In the genomic region with DNA sequence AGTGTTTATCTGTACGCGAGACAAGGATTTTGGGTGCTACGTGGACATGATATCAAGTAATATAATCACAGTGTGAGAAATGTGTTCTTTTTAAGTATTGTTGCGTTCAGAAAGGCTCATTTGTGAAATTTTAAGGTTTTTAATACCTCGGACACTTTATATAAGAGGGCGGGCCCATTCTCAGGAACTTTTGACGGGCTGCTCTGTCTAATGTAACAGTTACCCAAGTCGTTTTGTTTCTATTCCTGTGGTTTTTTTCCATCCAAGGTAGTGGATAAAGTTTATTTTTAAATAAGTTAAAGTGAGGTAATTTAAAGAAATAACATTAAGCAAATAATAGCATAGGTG, we compare ENCODE assay signal across 8 cellular contexts. TPM values are rescaled to one million over a fixed set of nuclear protein-coding genes. Genes with fewer than 3 reads are reported as not detected.
DNase-seq lines count a peak whose midpoint lies in the region; ATAC-seq and TF ChIP-seq lines count a peak whose summit lies in the region.

No MANE protein-coding gene starts in this region.

- H3K36me3 ChIP-seq in GM23338 (ENCODE audit: insufficient read depth): peaks cover 35% of the 10 kb centered on the region
- H3K36me3 ChIP-seq in skeletal muscle satellite cell (ENCODE audit: insufficient read depth, low read length): peaks cover 37% of the 10 kb centered on the region

- H3K9me2 ChIP-seq in GM23338 (ENCODE audit: insufficient read depth): no peaks in the 10 kb centered on the region

- H2AFZ ChIP-seq in GM23338: peak overlapping the region; percentile 28; the same call in 1 of the 2 replicates

- H3K4me3 ChIP-seq in GM23338: peak overlapping the region; percentile 90
- peak overlapping the region; percentile 88 for H3K4me3 ChIP-seq in skeletal muscle satellite cell (ENCODE audit: low read length)

- H3K79me2 ChIP-seq in GM23338 (replicated peaks; ENCODE audit: insufficient read depth): peaks cover 45% of the 10 kb centered on the region

- no peak for ATAC-seq in GM23338
- ATAC-seq in WTC11: no peak
- no peak for ATAC-seq in GM21723 (IDR thresholded peaks at IDR 0.05; ENCODE audit: unreplicated experiment)
- no peak for ATAC-seq in HG02938 (IDR thresholded peaks at IDR 0.05; ENCODE audit: unreplicated experiment)
- ATAC-seq in HG02571 (IDR thresholded peaks at IDR 0.05; ENCODE audit: unreplicated experiment): no peak

- TF ChIP-seq CTCF in GM23338 (conservative IDR thresholded peaks at IDR 0.05; ENCODE audit: low read depth in 2 of 2): 0 out of 4 replicates have a peak, but pooled peaks of 1 of the 2 experiments have one; percentile 8
- no peak for TF ChIP-seq CTCF in WTC11 (IDR thresholded peaks at IDR 0.05)
- TF ChIP-seq CTCF in glutamatergic neuron (IDR thresholded peaks at IDR 0.05; ENCODE audit: partially characterized antibody, unreplicated experiment): no peak

- H3K9me3 Mint-ChIP-seq in GM23338 (peaks cover 5% of the 10 kb centered on the region; the same call in 2 of the 3 replicates), WTC11 (peaks cover 5% of the 10 kb centered on the region; the same call in 1 of the 2 replicates), glutamatergic neuron (ENCODE audit: unreplicated experiment) (peaks cover 2% of the 10 kb centered on the region)

- peak overlapping the region; percentile 98 for H3K4me3 Mint-ChIP-seq in GM23338
- peak overlapping the region; percentile 96 for H3K4me3 Mint-ChIP-seq in WTC11
- H3K4me3 Mint-ChIP-seq in glutamatergic neuron (ENCODE audit: unreplicated experiment): peak overlapping the region; percentile 95

- H3K4me1 ChIP-seq in GM23338 (ENCODE audit: insufficient read depth): peaks cover 6% of the 10 kb centered on the region; the same call in 1 of the 2 replicates
- peaks cover 25% of the 10 kb centered on the region for H3K4me1 ChIP-seq in skeletal muscle satellite cell (ENCODE audit: control insufficient read depth, insufficient read depth, low read length)

- 0 out of 2 replicates have a peak, but pooled peaks cover 2% of the 10 kb centered on the region for H3F3A ChIP-seq in GM23338 (replicated peaks; ENCODE audit: low read depth)

- peak overlapping the region; percentile 99 for H3K9ac ChIP-seq in skeletal muscle satellite cell (ENCODE audit: low read depth, low read length)

- DNase-seq in GM23338 (ENCODE audit: low spot score) (no peak), WTC11 (ENCODE audit: low spot score) (no peak), glutamatergic neuron (no peak)
- no peak for DNase-seq in activated CD4-positive, CD25-positive, alpha-beta regulatory T cell (lab: John Stamatoyannopoulos, UW)

- H4K20me1 ChIP-seq in GM23338 (replicated peaks; ENCODE audit: insufficient read depth): peaks cover 10% of the 10 kb centered on the region; the same call in 1 of the 2 replicates

- H3K4me1 Mint-ChIP-seq in GM23338 (peaks cover 15% of the 10 kb centered on the region), WTC11 (peaks cover 17% of the 10 kb centered on the region), glutamatergic neuron (ENCODE audit: low read depth, unreplicated experiment) (peaks cover 9% of the 10 kb centered on the region)

- peak overlapping the region; percentile 93 for H3K4me2 ChIP-seq in GM23338
- peak overlapping the region; percentile 97 for H3K4me2 ChIP-seq in skeletal muscle satellite cell (ENCODE audit: low read length)

- POLR2A ChIA-PET in WTC11 (lab: Charles Lee): interaction anchor here (0.6 to 1.7 kb wide), 3 partner anchors 11 to 170 kb away, joined by 3 to 5 read pairs (median 3); no protein-coding TSS in a partner anchor

- peaks cover 6% of the 10 kb centered on the region for H3K27me3 Mint-ChIP-seq in GM23338 (ENCODE audit: insufficient read depth, low read depth, poor library complexity)
- H3K27me3 Mint-ChIP-seq in WTC11 (ENCODE audit: low read depth): peaks cover 20% of the 10 kb centered on the region
- no peaks in the 10 kb centered on the region for H3K27me3 Mint-ChIP-seq in glutamatergic neuron (ENCODE audit: unreplicated experiment)

- H3K9me3 ChIP-seq in skeletal muscle satellite cell (replicated peaks; ENCODE audit: low read length): no peaks in the 10 kb centered on the region

- no peaks in the 10 kb centered on the region for H3K27me3 ChIP-seq in GM23338 (ENCODE audit: insufficient read depth)
- H3K27me3 ChIP-seq in skeletal muscle satellite cell (ENCODE audit: control insufficient read depth, insufficient read depth, low read length): no peaks in the 10 kb centered on the region

- CTCF ChIA-PET in WTC11 (lab: Charles Lee): interaction anchor here (1.0 to 1.9 kb wide), 5 partner anchors 13 to 701 kb away, joined by 3 to 21 read pairs (median 4); partner anchors contain the start of gene REEP5

- H3K36me3 Mint-ChIP-seq in GM23338 (ENCODE audit: low read depth) (peaks cover 41% of the 10 kb centered on the region), WTC11 (peaks cover 33% of the 10 kb centered on the region), glutamatergic neuron (ENCODE audit: unreplicated experiment) (no peaks in the 10 kb centered on the region)

- H3K27ac Mint-ChIP-seq in GM23338 (peak overlapping the region; percentile 97), WTC11 (peak overlapping the region; percentile 96), glutamatergic neuron (ENCODE audit: unreplicated experiment) (peak overlapping the region; percentile 88)

- H3K27ac ChIP-seq in GM23338 (ENCODE audit: low read depth): peak overlapping the region; percentile 87

TF ChIP-seq in GM23338, 12 proteins besides CTCF, POLR2A, EP300 and RAD21 (continues in another document):
- TF ChIP-seq POLR2AphosphoS5 (IDR thresholded peaks at IDR 0.05; ENCODE audit: low read depth) (no peak), ZNF331 (CRISPR knock-in tag; IDR thresholded peaks at IDR 0.05; ENCODE audit: low read depth) (no peak), EZH2phosphoT487 (IDR thresholded peaks at IDR 0.05; ENCODE audit: unreplicated experiment) (no peak), CREB1 (CRISPR knock-in tag; IDR thresholded peaks at IDR 0.05; ENCODE audit: low read depth) (no peak), NANOG (IDR thresholded peaks at IDR 0.05; ENCODE audit: borderline replicate concordance) (no peak), JUNB (IDR thresholded peaks at IDR 0.05; ENCODE audit: unreplicated experiment) (no peak)

TF ChIP-seq in WTC11, 78 proteins besides CTCF, POLR2A, EP300 and RAD21:
- TF ChIP-seq ZNF396 (CRISPR knock-in tag; IDR thresholded peaks at IDR 0.05; ENCODE audit: borderline replicate concordance): no peak
- TF ChIP-seq NFATC4 (CRISPR knock-in tag; IDR thresholded peaks at IDR 0.05): no peak
- TF ChIP-seq GABPB1 (CRISPR knock-in tag; IDR thresholded peaks at IDR 0.05): no peak
- TF ChIP-seq, protein P1, sequence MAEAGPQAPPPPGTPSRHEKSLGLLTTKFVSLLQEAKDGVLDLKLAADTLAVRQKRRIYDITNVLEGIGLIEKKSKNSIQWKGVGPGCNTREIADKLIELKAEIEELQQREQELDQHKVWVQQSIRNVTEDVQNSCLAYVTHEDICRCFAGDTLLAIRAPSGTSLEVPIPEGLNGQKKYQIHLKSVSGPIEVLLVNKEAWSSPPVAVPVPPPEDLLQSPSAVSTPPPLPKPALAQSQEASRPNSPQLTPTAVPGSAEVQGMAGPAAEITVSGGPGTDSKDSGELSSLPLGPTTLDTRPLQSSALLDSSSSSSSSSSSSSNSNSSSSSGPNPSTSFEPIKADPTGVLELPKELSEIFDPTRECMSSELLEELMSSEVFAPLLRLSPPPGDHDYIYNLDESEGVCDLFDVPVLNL (CRISPR knock-in tag; IDR thresholded peaks at IDR 0.05; ENCODE audit: borderline replicate concordance, low read depth): no peak
- no peak for TF ChIP-seq CBFB (CRISPR knock-in tag; IDR thresholded peaks at IDR 0.05; ENCODE audit: low read depth)
- TF ChIP-seq, protein P2, sequence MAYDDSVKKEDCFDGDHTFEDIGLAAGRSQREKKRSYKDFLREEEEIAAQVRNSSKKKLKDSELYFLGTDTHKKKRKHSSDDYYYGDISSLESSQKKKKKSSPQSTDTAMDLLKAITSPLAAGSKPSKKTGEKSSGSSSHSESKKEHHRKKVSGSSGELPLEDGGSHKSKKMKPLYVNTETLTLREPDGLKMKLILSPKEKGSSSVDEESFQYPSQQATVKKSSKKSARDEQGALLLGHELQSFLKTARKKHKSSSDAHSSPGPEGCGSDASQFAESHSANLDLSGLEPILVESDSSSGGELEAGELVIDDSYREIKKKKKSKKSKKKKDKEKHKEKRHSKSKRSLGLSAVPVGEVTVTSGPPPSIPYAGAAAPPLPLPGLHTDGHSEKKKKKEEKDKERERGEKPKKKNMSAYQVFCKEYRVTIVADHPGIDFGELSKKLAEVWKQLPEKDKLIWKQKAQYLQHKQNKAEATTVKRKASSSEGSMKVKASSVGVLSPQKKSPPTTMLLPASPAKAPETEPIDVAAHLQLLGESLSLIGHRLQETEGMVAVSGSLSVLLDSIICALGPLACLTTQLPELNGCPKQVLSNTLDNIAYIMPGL (CRISPR knock-in tag; IDR thresholded peaks at IDR 0.05): no peak
- TF ChIP-seq ZNF138 (CRISPR knock-in tag; conservative IDR thresholded peaks at IDR 0.05): no peak
- TF ChIP-seq CREB1 (CRISPR knock-in tag; IDR thresholded peaks at IDR 0.05): no peak
- TF ChIP-seq IRF2 (CRISPR knock-in tag; IDR thresholded peaks at IDR 0.05; ENCODE audit: borderline replicate concordance, low read depth): no peak
- TF ChIP-seq NR3C1 (CRISPR knock-in tag; conservative IDR thresholded peaks at IDR 0.05; ENCODE audit: low read depth): no peak

RNA-seq across cellular contexts. Expression of gene SRP19, which starts 0.5 kb away (rescaled TPM):
- total RNA-seq in GM23338 (2014; rRNA removed; shearing (Covaris generic)): 104 and 144 TPM in 2 replicates
- polyA plus RNA-seq in GM23338 (2016; fragmentation: Nextera tagmentation; extraction: Ambion mirVana): 368 and 406 TPM in 2 replicates
- total RNA-seq in WTC11 (2021) (41.0 to 56.4 TPM (median 48.8 TPM) in 3 replicates), glutamatergic neuron (ENCODE audit: unreplicated experiment) (54.8 TPM)
- total RNA-seq in skeletal muscle satellite cell (2012; rRNA removed): 57.4 and 78.3 TPM in 2 replicates
